ENCODE assay signal across 8 cellular contexts in genomic region chr17:36486204-36487194, GRCh38. TPM values are rescaled to one million over a fixed set of nuclear protein-coding genes. Genes with fewer than 3 reads are reported as not detected.
DNase-seq lines count a peak whose midpoint lies in the region; ATAC-seq, FAIRE-seq and TF ChIP-seq lines count a peak whose summit lies in the region.

Gene ZNHIT3 (plus strand): TSS chr17:36486681. CDS start chr17:36486700, 19 bp downstream.

- intact Hi-C loops in HepG2 (cut with micrococcal nuclease; ENCODE audit: unreplicated experiment): loop anchor here (5.0 kb wide), 1 partner anchor 56 kb away; the partner anchor contains the start of gene GGNBP2

- H3K4me1 ChIP-seq in HepG2 (ENCODE audit: insufficient read depth, low read length): peaks cover 41% of the 10 kb centered on the region

- TF ChIP-seq POLR2A in HepG2 (IDR thresholded peaks at IDR 0.05; ENCODE audit: insufficient read depth in 1 of 2, low read depth in 2 of 2, low read length in 2 of 2): peak; percentile 87 to 92

- H3K79me2 ChIP-seq in HepG2 (ENCODE audit: insufficient read depth, low read length): peaks cover 41% of the 10 kb centered on the region

- POLR2A ChIA-PET in HepG2 (lab: Yijun Ruan, JAX): interaction anchor here (0.7 to 1.4 kb wide), 6 partner anchors 8 to 678 kb away, joined by 3 to 8 read pairs (median 4); partner anchors contain the start of genes GGNBP2, PIGW and TAF15

- H3K4me2 ChIP-seq in HepG2 (ENCODE audit: low read depth, low read length): peak within 1 kb of the TSS; percentile 81

- BruUV-seq in HepG2 (replicated peaks; lab: Mats Ljungman, UMichigan): no TSS peak

- ATAC-seq in GM19397 (IDR thresholded peaks at IDR 0.05; ENCODE audit: unreplicated experiment): peak; percentile 86
- ATAC-seq in HG03565 (IDR thresholded peaks at IDR 0.05; ENCODE audit: unreplicated experiment): peak; percentile 84
- ATAC-seq in HepG2: peak; percentile 92

- peak within 1 kb of the TSS; percentile 90 for H3K9ac ChIP-seq in HepG2 (ENCODE audit: insufficient read depth, low read depth, low read length)

- peak within 1 kb of the TSS; percentile 83 to 100 (median 95) for H3K4me3 ChIP-seq in HepG2 (replicated peaks in 1 of 3; ENCODE audit: insufficient read depth in 1 of 3, low read depth in 2 of 3, low read length in 3 of 3)

- CTCF ChIA-PET in HepG2 (lab: Yijun Ruan, JAX; ENCODE audit: low intra/inter-chr PET ratio, low total read pairs): no interaction called here

- TF ChIP-seq EP300 in HepG2 (IDR thresholded peaks at IDR 0.05; ENCODE audit: low read depth in 2 of 2, low read length in 2 of 2): peak in 1 of 2 experiments; percentile 17; a peak in 1 of 4 replicates
- no peak for TF ChIP-seq EP300 in HepG2 (CRISPR knock-in tag; IDR thresholded peaks at IDR 0.05; ENCODE audit: borderline replicate concordance)

- peaks cover 0 to 9% of the 10 kb centered on the region in 2 experiments; a peak in 1 of 5 replicates for H3K27me3 ChIP-seq in HepG2 (ENCODE audit: control insufficient read depth in 1 of 2, insufficient read depth in 2 of 2, low read length in 2 of 2)

- H3K27ac ChIP-seq in C4-2B (peak within 1 kb of the TSS; percentile 74), HepG2 (ENCODE audit: extremely low read length, insufficient read depth, low read length) (peak within 1 kb of the TSS; percentile 81)

- no peak for TF ChIP-seq RAD21 in HepG2 (CRISPR knock-in tag; IDR thresholded peaks at IDR 0.05)

- no peaks in the 10 kb centered on the region for H3K9me3 ChIP-seq in HepG2 (ENCODE audit: low read length)

- H2AFZ ChIP-seq in HepG2 (ENCODE audit: low read length): peak within 1 kb of the TSS; percentile 89

- FAIRE-seq in HepG2 (lab: Jason Lieb, UNC): no peak

- H3K36me3 ChIP-seq in HepG2 (replicated peaks in 1 of 2; ENCODE audit: control insufficient read depth in 1 of 2, insufficient read depth in 2 of 2, low read length in 2 of 2): peaks cover 0 to 4% of the 10 kb centered on the region in 2 experiments; a peak in 3 of 5 replicates

- DNase-seq in NCI-H748 treated with DMSO at 0.1 percent for 48 hours (lab: John Stamatoyannopoulos, UW): peak; percentile 96
- peak; percentile 75 to 89 for DNase-seq in activated CD4-positive, alpha-beta T cell treated with anti-CD3 and anti-CD28 coated beads, Interleukin-2, amount 50 U/mL, for 24 hours (ENCODE audit: low read depth in 1 of 2, low spot score in 1 of 2)
- DNase-seq in dermis blood vessel endothelial cell: peak; percentile 96
- peak; percentile 89 for DNase-seq in HepG2 (ENCODE audit: low spot score)
- DNase-seq in stimulated activated CD4-positive, alpha-beta T cell treated with anti-CD3 and anti-CD28 coated beads, Interleukin-2, amount 100 ng/mL, for 48 hours: peak; percentile 82 to 84

- TF ChIP-seq CTCF in C4-2B (conservative IDR thresholded peaks at IDR 0.05) (no peak), HepG2 (CRISPR knock-in tag; IDR thresholded peaks at IDR 0.05) (no peak)

- 17% methylated on average over 21 of the region's 73 CpGs for WGBS in HepG2 (ENCODE audit: low lambda C conversion rate)

- H4K20me1 ChIP-seq in HepG2 (ENCODE audit: insufficient read depth, low read length): no peaks in the 10 kb centered on the region

- in situ Hi-C loops in HepG2 (cut with HindIII; ENCODE audit: extremely low pct_ligation_motif_present, low pct_unique_long_range_greater_than_20kb): loop anchor here (25.0 kb wide), 1 partner anchor 524 kb away; no protein-coding TSS in a partner anchor

TF ChIP-seq in HepG2, 621 proteins besides CTCF, POLR2A, EP300 and RAD21 (continues in another document):
- TF ChIP-seq CREB3 (CRISPR knock-in tag; IDR thresholded peaks at IDR 0.05): 0 out of 2 replicates have a peak, but pooled peaks have one; percentile 13
- peak; percentile 20; the same call in 1 of the 2 replicates for TF ChIP-seq CHD2 (IDR thresholded peaks at IDR 0.05; ENCODE audit: low read depth, low read length)
- TF ChIP-seq CBX5 (CRISPR knock-in tag; IDR thresholded peaks at IDR 0.05; ENCODE audit: borderline replicate concordance): peak; percentile 69; the same call in 1 of the 2 replicates
- no peak for TF ChIP-seq ZNF644 (CRISPR knock-in tag; IDR thresholded peaks at IDR 0.05; ENCODE audit: low read depth)
- 0 out of 2 replicates have a peak, but pooled peaks have one; percentile 25 for TF ChIP-seq ZBTB21 (CRISPR knock-in tag; IDR thresholded peaks at IDR 0.05)
- peak; percentile 56 to 65; a peak in 3 of 4 replicates for TF ChIP-seq HMGXB4 (CRISPR knock-in tag; IDR thresholded peaks at IDR 0.05; ENCODE audit: borderline replicate concordance in 1 of 2, low read depth in 1 of 2)
- TF ChIP-seq SRSF9 (IDR thresholded peaks at IDR 0.05; ENCODE audit: borderline replicate concordance, insufficient read depth, low read depth, low read length, poor library complexity, severe bottlenecking): no peak
- TF ChIP-seq ZNF33A (CRISPR knock-in tag; IDR thresholded peaks at IDR 0.05; ENCODE audit: borderline replicate concordance): no peak
- peak; percentile 78 for TF ChIP-seq KDM2A (CRISPR knock-in tag; IDR thresholded peaks at IDR 0.05; ENCODE audit: borderline replicate concordance, low read depth)
- no peak for TF ChIP-seq KDM1A (CRISPR knock-in tag; IDR thresholded peaks at IDR 0.05)
- TF ChIP-seq HNF4G (IDR thresholded peaks at IDR 0.05; ENCODE audit: borderline replicate concordance, low read depth, low read length): 0 out of 2 replicates have a peak, but pooled peaks have one; percentile 23
- TF ChIP-seq HNF4G (CRISPR knock-in tag; IDR thresholded peaks at IDR 0.05; ENCODE audit: borderline replicate concordance, low read depth): no peak; the same call in 1 of the 2 replicates
- TF ChIP-seq TEAD2 (CRISPR knock-in tag; IDR thresholded peaks at IDR 0.05): no peak
- peak; percentile 77 for TF ChIP-seq ZNF776 (CRISPR knock-in tag; IDR thresholded peaks at IDR 0.05)
- no peak for TF ChIP-seq SYNCRIP (IDR thresholded peaks at IDR 0.05; ENCODE audit: insufficient read depth, low read depth, low read length)
- TF ChIP-seq ZFP37 (CRISPR knock-in tag; IDR thresholded peaks at IDR 0.05; ENCODE audit: borderline replicate concordance): no peak; the same call in 1 of the 2 replicates
- 0 out of 2 replicates have a peak, but pooled peaks have one; percentile 29 for TF ChIP-seq TFAP4 (IDR thresholded peaks at IDR 0.05; ENCODE audit: borderline replicate concordance, low read depth)

RNA-seq across cellular contexts. Expression of gene ZNHIT3, which starts in this region (rescaled TPM):
- total RNA-seq in dermis blood vessel endothelial cell (20.8 and 32.5 TPM in 2 replicates), HepG2 (2016; rRNA removed; fragmentation: Illumina TruSeq; extraction: Trizol) (66.6 and 88.3 TPM in 2 replicates)
- 29.8 and 32.2 TPM in 2 replicates for total RNA-seq in HepG2 (2016; cell fraction: cytosol; rRNA removed; fragmentation: Illumina TruSeq; extraction: Trizol; ENCODE audit: low read depth)
- total RNA-seq in HepG2 (2016; cell fraction: insoluble cytoplasmic fraction; rRNA removed; fragmentation: Illumina TruSeq; extraction: Trizol): 67.3 and 89.4 TPM in 2 replicates
- 41.9 and 45.5 TPM in 2 replicates for total RNA-seq in HepG2 (2016; cell fraction: membrane; rRNA removed; fragmentation: Illumina TruSeq; extraction: Trizol)
- total RNA-seq in HepG2 (2016; cell fraction: nucleus; rRNA removed; fragmentation: Illumina TruSeq; extraction: Trizol): 27.8 and 28.2 TPM in 2 replicates
- polyA plus RNA-seq in HepG2 (2011; rRNA removed): 60.9 and 77.4 TPM in 2 replicates
- polyA plus RNA-seq in HepG2 (2011; cell fraction: cytosol; rRNA removed): 58.2 and 69.6 TPM in 2 replicates
- 16.3 and 25.3 TPM in 2 replicates for polyA plus RNA-seq in HepG2 (2011; cell fraction: nucleus; rRNA removed)
- polyA plus RNA-seq in HepG2 (2012): 48.2 and 51.5 TPM in 2 replicates
- polyA plus RNA-seq in HepG2 (2016; cell fraction: cytosol; fragmentation: Illumina TruSeq; extraction: Trizol; ENCODE audit: low read depth): 30.5 and 31.3 TPM in 2 replicates
- 87.9 and 101 TPM in 2 replicates for polyA plus RNA-seq in HepG2 (2016; cell fraction: insoluble cytoplasmic fraction; fragmentation: Illumina TruSeq; extraction: Trizol; ENCODE audit: low read depth)
- 43.8 and 44.5 TPM in 2 replicates for polyA plus RNA-seq in HepG2 (2016; cell fraction: membrane; fragmentation: Illumina TruSeq; extraction: Trizol; ENCODE audit: low read depth)
- 41.8 and 50.1 TPM in 2 replicates for polyA plus RNA-seq in HepG2 (2016; cell fraction: nucleus; fragmentation: Illumina TruSeq; extraction: Trizol; ENCODE audit: insufficient read depth, low read depth)
- polyA minus RNA-seq in HepG2 (2011; rRNA and poly(A)+ RNA removed; ENCODE audit: low replicate concordance): 22.7 and 35.2 TPM in 2 replicates
- polyA minus RNA-seq in HepG2 (2011; cell fraction: cytosol; rRNA and poly(A)+ RNA removed): 8.5 and 13.5 TPM in 2 replicates
- polyA minus RNA-seq in HepG2 (2011; cell fraction: nucleus; rRNA and poly(A)+ RNA removed): 20.0 and 28.6 TPM in 2 replicates

Comparison
In these comparisons a context has a peak if more than half of its experiments do, and no peak if none do; other contexts are left out.
1. Peak in every context shown above with its lines: DNase-seq, ATAC-seq, H3K4me3 ChIP-seq and H3K27ac ChIP-seq.